In the genomic region with DNA sequence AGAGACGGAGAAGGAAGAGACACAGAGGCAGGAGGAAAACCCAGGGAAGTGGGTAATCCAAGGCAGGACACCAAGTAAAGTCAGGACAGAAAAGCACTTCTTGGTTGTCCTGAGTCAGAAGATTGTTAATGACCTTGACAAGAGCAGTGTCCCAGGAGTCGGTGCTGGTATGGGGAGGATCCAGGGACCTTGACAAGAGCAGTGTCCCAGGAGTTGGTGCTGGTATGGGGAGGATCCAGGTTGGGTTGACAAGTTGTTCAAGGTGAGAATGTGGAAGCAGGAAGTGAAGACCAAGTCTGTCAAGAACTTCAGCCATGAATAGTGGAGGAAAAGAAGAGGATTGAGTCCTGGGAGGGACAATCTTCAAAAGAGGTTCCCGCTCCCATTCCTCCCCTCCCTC, we compare ENCODE assay signal across 8 cellular contexts.
"Had no signal": no experiment of that assay in that cellular context is flagged by ENCODE, and none has a peak within 500 bp of the region (broad histone marks: within the 10 kb centered on the region; RNA-seq: fewer than 3 reads in every experiment).

No MANE protein-coding gene starts in this region.

- H3K9me3 ChIP-seq: HAP-1 had no signal

- FAIRE-seq: HepG2, K562 had no signal

- H3K9me3 Mint-ChIP-seq: GM23338 had no signal

- H3K4me1 ChIP-seq: HAP-1 had no signal

- ATAC-seq: GM23338, HCT116, HepG2, K562 had no signal

- DNase-seq: H7, KG1 had no signal

- H3K4me3 ChIP-seq: GM23338, HAP-1, K562 had no signal

- H3K4me3 Mint-ChIP-seq: GM23338 had no signal

- H3K27ac Mint-ChIP-seq: GM23338 had no signal

- H2AFZ ChIP-seq: GM23338 had no signal

- H3K27ac ChIP-seq: HL-60 had no signal

- H3K4me2 ChIP-seq: GM23338 had no signal

- H3K36me3 ChIP-seq: HAP-1 had no signal
